Comparison of ENCODE assay signal across 10 cellular contexts in the genomic region with DNA sequence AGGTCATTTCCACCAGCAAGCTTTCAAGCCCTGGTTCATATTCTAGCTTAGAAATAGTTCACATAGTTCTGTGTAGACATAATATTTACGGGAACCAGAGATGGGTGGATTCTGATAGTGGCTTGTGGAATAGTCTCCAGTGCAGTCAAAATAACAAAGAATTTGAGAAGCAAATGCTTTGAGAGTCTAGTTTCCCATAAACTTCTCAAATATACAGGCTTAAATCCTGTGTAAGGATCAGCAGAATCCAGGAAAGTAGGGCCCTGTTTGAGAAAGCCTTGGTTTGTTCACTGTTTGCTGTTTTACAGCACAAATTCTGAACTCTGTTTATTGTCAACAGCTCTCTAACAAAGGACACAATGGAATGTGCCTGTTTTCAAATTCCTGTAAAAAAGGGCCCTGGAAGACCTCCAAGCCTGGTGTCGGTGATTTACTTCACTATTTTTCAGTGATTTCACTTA. TPM values are rescaled to one million over a fixed set of nuclear protein-coding genes. Genes with fewer than 3 reads are reported as not detected.
A peak's percentile ranks its signal among the peaks of the same experiment; 100 is the strongest.
DNase-seq lines count a peak whose midpoint lies in the region; TF ChIP-seq lines count a peak whose summit lies in the region.
"Had no signal": no experiment of that assay in that cellular context is flagged by ENCODE, and none has a peak within 500 bp of the region (broad histone marks: within the 10 kb centered on the region; RNA-seq: fewer than 3 reads in every experiment).

No MANE protein-coding gene starts in this region.

- H3K27ac Mint-ChIP-seq in nephron progenitor cell (peak overlapping the region; percentile 51), type B pancreatic cell (peak overlapping the region; percentile 86)

- DNase-seq in SJSA1 (ENCODE audit: low read depth in 1 of 2, low spot score in 2 of 2) (peak in 1 of 2 experiments; percentile 80), fibroblast of lung (ENCODE audit: low read depth in 2 of 2) (peak; percentile 64 to 85), nephron progenitor cell (no peak), type B pancreatic cell (ENCODE audit: extremely low spot score, unreplicated experiment) (no peak), nucleus accumbens (lab: John Stamatoyannopoulos, UW) (no peak)
- DNase-seq in activated CD4-positive, alpha-beta T cell treated with anti-CD3 and anti-CD28 coated beads, Interleukin-2, amount 50 U/mL, for 1 hour: no peak
- DNase-seq in activated CD8-positive, alpha-beta memory T cell treated with anti-CD3 and anti-CD28 coated beads for 24 hours: no peak
- DNase-seq in NK-92 treated with Interleukin-12 subunit alpha and Interleukin-12 subunit beta, amount 100 ng/mL, for 24 hours (lab: John Stamatoyannopoulos, UW): no peak
- DNase-seq: midbrain, NCI-H2171 treated with DMSO at 0.1 percent for 48 hours had no signal

- H3K79me2 ChIP-seq in fibroblast of lung (ENCODE audit: control insufficient read depth, insufficient read depth, low read length): no peaks in the 10 kb centered on the region

- H3K9me3 Mint-ChIP-seq in nephron progenitor cell (no peaks in the 10 kb centered on the region), type B pancreatic cell (no peaks in the 10 kb centered on the region)

- H3K4me1 Mint-ChIP-seq in nephron progenitor cell: peaks cover 13% of the 10 kb centered on the region
- peaks cover 17% of the 10 kb centered on the region for H3K4me1 Mint-ChIP-seq in type B pancreatic cell (ENCODE audit: unreplicated experiment)

- TF ChIP-seq CTCF in fibroblast of lung (conservative IDR thresholded peaks at IDR 0.05 in 1 of 2, IDR thresholded peaks at IDR 0.05 in 1 of 2; ENCODE audit: low read depth in 1 of 2, low read length in 2 of 2): no peak
- TF ChIP-seq CTCF in nephron progenitor cell (IDR thresholded peaks at IDR 0.05): no peak
- no peak for TF ChIP-seq CTCF in type B pancreatic cell (conservative IDR thresholded peaks at IDR 0.05)

- H3K27me3 Mint-ChIP-seq in nephron progenitor cell (ENCODE audit: low read depth, poor library complexity) (peaks cover 16% of the 10 kb centered on the region), type B pancreatic cell (peaks cover 3% of the 10 kb centered on the region)

- H3K9me3 ChIP-seq in SJSA1 (replicated peaks) (no peaks in the 10 kb centered on the region), fibroblast of lung (ENCODE audit: control insufficient read depth, insufficient read depth, low read depth, low read length) (no peaks in the 10 kb centered on the region)

- no peak overlapping the region for H3K4me2 ChIP-seq in fibroblast of lung (ENCODE audit: extremely low read depth, insufficient read depth, low read length)

- H3K36me3 Mint-ChIP-seq in nephron progenitor cell (ENCODE audit: low read depth): no peaks in the 10 kb centered on the region
- H3K36me3 Mint-ChIP-seq in type B pancreatic cell: no peaks in the 10 kb centered on the region

- H3K36me3 ChIP-seq in SJSA1 (no peaks in the 10 kb centered on the region), fibroblast of lung (ENCODE audit: control insufficient read depth, insufficient read depth, low read length) (no peaks in the 10 kb centered on the region)

- H3K4me1 ChIP-seq in SJSA1 (replicated peaks): peaks cover 22% of the 10 kb centered on the region
- H3K4me1 ChIP-seq in fibroblast of lung (ENCODE audit: control insufficient read depth, extremely low read depth, insufficient read depth, low read length): peaks cover 6% of the 10 kb centered on the region

- peak overlapping the region; percentile 87 for H3K27ac ChIP-seq in SJSA1
- H3K27ac ChIP-seq in fibroblast of lung (ENCODE audit: insufficient read depth, low read length): peak overlapping the region; percentile 55

- no peaks in the 10 kb centered on the region for H4K20me1 ChIP-seq in fibroblast of lung (ENCODE audit: control insufficient read depth, extremely low read depth, insufficient read depth, low read length)

- H2AFZ ChIP-seq in fibroblast of lung (ENCODE audit: low read length): no peak overlapping the region

- no peak overlapping the region for H3K9ac ChIP-seq in fibroblast of lung (ENCODE audit: insufficient read depth, low read length)

- H3K4me3 Mint-ChIP-seq in nephron progenitor cell (no peak overlapping the region), type B pancreatic cell (peak overlapping the region; percentile 13)

- H3K27me3 ChIP-seq in SJSA1 (replicated peaks): no peaks in the 10 kb centered on the region
- H3K27me3 ChIP-seq in fibroblast of lung (ENCODE audit: control insufficient read depth, insufficient read depth, low read length): peaks cover 4% of the 10 kb centered on the region

- H3K4me3 ChIP-seq in SJSA1 (no peak overlapping the region), fibroblast of lung (replicated peaks in 1 of 4; ENCODE audit: control extremely low read depth in 1 of 4, insufficient read depth in 1 of 4, low read depth in 3 of 4, low read length in 4 of 4) (no peak overlapping the region)

RNA-seq across cellular contexts. Expression of gene FOS, which starts 11.5 kb away (rescaled TPM):
- total RNA-seq in SJSA1 (2014; rRNA removed; shearing (Covaris generic)): 6.6 and 7.9 TPM in 2 replicates
- 71.4 and 178 TPM in 2 replicates for total RNA-seq in fibroblast of lung
- polyA plus RNA-seq in fibroblast of lung: 24.6 and 347 TPM in 2 replicates
- 20.7 and 373 TPM in 2 replicates for polyA plus RNA-seq in fibroblast of lung (2012)
- 80.6 and 399 TPM in 2 replicates for polyA minus RNA-seq in fibroblast of lung (ENCODE audit: low replicate concordance)
- total RNA-seq in type B pancreatic cell (ENCODE audit: low replicate concordance): 214 and 974 TPM in 2 replicates

Comparison
In these comparisons a context has a peak if more than half of its experiments do, and no peak if none do; other contexts are left out.
1. DNase-seq: peak in fibroblast of lung (2 of 2); none in nephron progenitor cell (single experiment), type B pancreatic cell (single experiment), activated CD4-positive, alpha-beta T cell treated with anti-CD3 and anti-CD28 coated beads, Interleukin-2, amount 50 U/mL, for 1 hour (single experiment), nucleus accumbens (0 of 56), activated CD8-positive, alpha-beta memory T cell treated with anti-CD3 and anti-CD28 coated beads for 24 hours (single experiment) and NK-92 treated with Interleukin-12 subunit alpha and Interleukin-12 subunit beta, amount 100 ng/mL, for 24 hours (single experiment).